In genomic region chr16:20868890-20869289, GRCh38 we compare ENCODE assay signal across 9 cellular contexts. TPM values are rescaled to one million over a fixed set of nuclear protein-coding genes. Genes with fewer than 3 reads are reported as not detected.
DNase-seq lines count a peak whose midpoint lies in the region; ATAC-seq and TF ChIP-seq lines count a peak whose summit lies in the region.
"Had no signal": no experiment of that assay in that cellular context is flagged by ENCODE, and none has a peak within 500 bp of the region (broad histone marks: within the 10 kb centered on the region; RNA-seq: fewer than 3 reads in every experiment).

No MANE protein-coding gene starts in this region.

- H3K4me3 Mint-ChIP-seq in activated T-cell treated with anti-CD3 and anti-CD28 coated beads, Interleukin-2, amount 50 U/mL, for 72 hours = no peak overlapping the region

- H3K4me1 ChIP-seq in right lobe of liver (peaks cover 0 to 69% (median 25%) of the 10 kb centered on the region in 4 donors), thoracic aorta (ENCODE audit: control insufficient read depth in 1 of 2, low read depth in 2 of 2) (peaks cover 89 to 97% of the 10 kb centered on the region in 2 donors)
- peaks cover 6% of the 10 kb centered on the region for H3K4me1 ChIP-seq in effector memory CD4-positive, alpha-beta T cell (ENCODE audit: control insufficient read depth, insufficient read depth, low read length, poor library complexity, severe bottlenecking)

- H3K27me3 Mint-ChIP-seq in activated T-cell treated with anti-CD3 and anti-CD28 coated beads, Interleukin-2, amount 50 U/mL, for 72 hours (ENCODE audit: low read depth) = no peaks in the 10 kb centered on the region

- no peaks in the 10 kb centered on the region for H3K36me3 ChIP-seq in right lobe of liver
- H3K36me3 ChIP-seq in thoracic aorta = no peaks in the 10 kb centered on the region
- H3K36me3 ChIP-seq in H7 (replicated peaks; ENCODE audit: control insufficient read depth, insufficient read depth, low read length) = no peaks in the 10 kb centered on the region
- no peaks in the 10 kb centered on the region for H3K36me3 ChIP-seq in effector memory CD4-positive, alpha-beta T cell (ENCODE audit: control insufficient read depth, insufficient read depth, low read length)

- H3K9me3 ChIP-seq in right lobe of liver (no peaks in the 10 kb centered on the region), thoracic aorta (no peaks in the 10 kb centered on the region)
- H3K9me3 ChIP-seq in effector memory CD4-positive, alpha-beta T cell (ENCODE audit: control insufficient read depth, low read length) = no peaks in the 10 kb centered on the region

- H3K36me3 Mint-ChIP-seq in activated T-cell treated with anti-CD3 and anti-CD28 coated beads, Interleukin-2, amount 50 U/mL, for 72 hours (ENCODE audit: insufficient read depth in 2 of 2) = no peaks in the 10 kb centered on the region

- peak; percentile 84 to 98 (median 96) for ATAC-seq in right lobe of liver
- no peak for ATAC-seq in thoracic aorta (ENCODE audit: insufficient number of reproducible peaks, low FRiP score, low read depth)
- no peak for ATAC-seq in HG03280 (IDR thresholded peaks at IDR 0.05; ENCODE audit: unreplicated experiment)
- ATAC-seq in activated T-cell treated with anti-CD3 and anti-CD28 coated beads, Interleukin-2, amount 50 U/mL, for 72 hours (replicated peaks in 1 of 2) = no peak

- intact Hi-C loops in dorsolateral prefrontal cortex (cut with DNase I) = loop anchor here in 1 of 2 donors (2.0 to 5.0 kb wide), 2 partner anchors 32 to 213 kb away; partner anchors contain the start of genes DCUN1D3 and LYRM1
- intact Hi-C loops in right lobe of liver (cut with DNase I) = no loop called here

- H3K27me3 ChIP-seq in dorsolateral prefrontal cortex (no peaks in the 10 kb centered on the region), right lobe of liver (no peaks in the 10 kb centered on the region), thoracic aorta (replicated peaks; ENCODE audit: insufficient read depth) (no peaks in the 10 kb centered on the region), H7 (ENCODE audit: control insufficient read depth, insufficient read depth, low read length) (no peaks in the 10 kb centered on the region)
- no peaks in the 10 kb centered on the region for H3K27me3 ChIP-seq in effector memory CD4-positive, alpha-beta T cell (replicated peaks; ENCODE audit: control insufficient read depth, insufficient read depth, low read length, poor library complexity, severe bottlenecking)

- H3K27ac ChIP-seq in dorsolateral prefrontal cortex = peak overlapping the region in 50 of 59 donors; percentile 1 to 81 (median 61)
- peak overlapping the region in 1 of 3 donors; percentile 31 for H3K27ac ChIP-seq in right lobe of liver
- H3K27ac ChIP-seq in thoracic aorta = peak overlapping the region; percentile 84 to 88
- no peak overlapping the region for H3K27ac ChIP-seq in effector memory CD4-positive, alpha-beta T cell (ENCODE audit: insufficient read depth, low read length, poor library complexity, severe bottlenecking)

- H3K4me1 Mint-ChIP-seq in activated T-cell treated with anti-CD3 and anti-CD28 coated beads, Interleukin-2, amount 50 U/mL, for 72 hours (ENCODE audit: low read depth) = peaks cover 57% of the 10 kb centered on the region

- no peaks in the 10 kb centered on the region for H3K9me3 Mint-ChIP-seq in activated T-cell treated with anti-CD3 and anti-CD28 coated beads, Interleukin-2, amount 50 U/mL, for 72 hours

- no peak overlapping the region for H3K27ac Mint-ChIP-seq in activated T-cell treated with anti-CD3 and anti-CD28 coated beads, Interleukin-2, amount 50 U/mL, for 72 hours

- DNase-seq in NCI-H2196 (lab: John Stamatoyannopoulos, UW; ENCODE audit: unreplicated experiment) = peak; percentile 59
- peak; percentile 44 to 89 (median 78) for DNase-seq in dorsolateral prefrontal cortex
- peak; percentile 92 to 95 (median 95) for DNase-seq in right lobe of liver
- DNase-seq in thoracic aorta (ENCODE audit: low spot score) = peak; percentile 24
- DNase-seq in H7 = no peak
- no peak for DNase-seq in activated T-cell treated with anti-CD3 and anti-CD28 coated beads, Interleukin-2, amount 50 U/mL, for 72 hours
- no peak for DNase-seq in effector memory CD4-positive, alpha-beta T cell
- DNase-seq: activated T-cell treated with anti-CD3 and anti-CD28 coated beads for 4 hours had no signal

- H3K4me3 ChIP-seq in dorsolateral prefrontal cortex = peak overlapping the region in 1 of 59 donors; percentile 8
- no peak overlapping the region for H3K4me3 ChIP-seq in right lobe of liver
- H3K4me3 ChIP-seq in thoracic aorta = peak overlapping the region; percentile 6
- H3K4me3 ChIP-seq in H7 (ENCODE audit: insufficient read depth, low read depth, low read length) = no peak overlapping the region
- no peak overlapping the region for H3K4me3 ChIP-seq in effector memory CD4-positive, alpha-beta T cell (ENCODE audit: insufficient read depth, low read depth, low read length, poor library complexity, severe bottlenecking)

- TF ChIP-seq CTCF in dorsolateral prefrontal cortex (IDR thresholded peaks at IDR 0.05 in 54 of 56, conservative IDR thresholded peaks at IDR 0.05 in 2 of 56; ENCODE audit: low read depth in 1 of 56, partially characterized antibody in 56 of 56) (peak in 6 of 56 donors; percentile 13 to 30 (median 14)), right lobe of liver (IDR thresholded peaks at IDR 0.05) (no peak), thoracic aorta (IDR thresholded peaks at IDR 0.05) (no peak)

- 14% methylated on average over 2 of the region's 3 CpGs for WGBS in right lobe of liver (ENCODE audit: insufficient coverage, low coverage, low lambda C conversion rate, missing lambda C conversion rate)

- peak; percentile 24 for TF ChIP-seq POLR2A in right lobe of liver (IDR thresholded peaks at IDR 0.05)

RNA-seq across cellular contexts. Expression of gene DCUN1D3, which starts 31.3 kb away (rescaled TPM):
- total RNA-seq in dorsolateral prefrontal cortex (10 to 100 TPM in 119 of 120 experiments, 1 to 10 TPM in 1; 9.7 to 23.3 (median 14.8) TPM), right lobe of liver (10 to 100 TPM; 10.3 to 15.1 (median 13.8) TPM), thoracic aorta (10 to 100 TPM; 25.3 to 28.0 TPM)
- total RNA-seq in H7 (2014; rRNA removed; shearing (Covaris generic)) = 10.4 and 11.9 TPM in 2 replicates
- total RNA-seq in activated T-cell treated with anti-CD3 and anti-CD28 coated beads, Interleukin-2, amount 50 U/mL, for 72 hours = 1 to 10 TPM; 5.7 to 9.9 TPM

RNA-seq across cellular contexts. Expression of gene LYRM1, which starts 31.7 kb away (rescaled TPM):
- total RNA-seq in dorsolateral prefrontal cortex (10 to 100 TPM; 15.4 to 38.4 (median 24.8) TPM), right lobe of liver (100 to 1,000 TPM in 1 of 6 experiments, 10 to 100 TPM in 5; 32.4 to 102 (median 37.9) TPM), thoracic aorta (10 to 100 TPM; 18.7 to 34.9 TPM)
- total RNA-seq in H7 (2014; rRNA removed; shearing (Covaris generic)) = 29.8 and 42.4 TPM in 2 replicates
- 10 to 100 TPM; 31.8 to 44.0 TPM for total RNA-seq in activated T-cell treated with anti-CD3 and anti-CD28 coated beads, Interleukin-2, amount 50 U/mL, for 72 hours

Comparison
In these comparisons a context has a peak if more than half of its experiments do, and no peak if none do; other contexts are left out.
1. DNase-seq: peak in NCI-H2196 (single experiment), dorsolateral prefrontal cortex (10 of 10), right lobe of liver (3 of 3) and thoracic aorta (single experiment); none in H7 (single experiment), activated T-cell treated with anti-CD3 and anti-CD28 coated beads, Interleukin-2, amount 50 U/mL, for 72 hours (0 of 2) and effector memory CD4-positive, alpha-beta T cell (0 of 3).
2. ATAC-seq: peak in right lobe of liver (4 of 4); none in thoracic aorta (single experiment), HG03280 (single experiment) and activated T-cell treated with anti-CD3 and anti-CD28 coated beads, Interleukin-2, amount 50 U/mL, for 72 hours (0 of 2).